In genomic region chr7:40805361-40805760, GRCh38 we compare ENCODE assay signal across 16 cellular contexts.
"Had no signal": no experiment of that assay in that cellular context is flagged by ENCODE, and none has a peak within 500 bp of the region (broad histone marks: within the 10 kb centered on the region; RNA-seq: fewer than 3 reads in every experiment).

No MANE protein-coding gene starts in this region.

- H3K36me3 ChIP-seq: adrenal gland, gastrocnemius medialis, heart right ventricle, left ventricle myocardium inferior, sigmoid colon, WERI-Rb-1 had no signal

- H3K27me3 ChIP-seq: adrenal gland, gastrocnemius medialis, heart right ventricle, sigmoid colon, testis had no signal

- H3K4me1 ChIP-seq: adrenal gland, testis had no signal

- DNase-seq: activated CD4-positive, alpha-beta T cell treated with anti-CD3 and anti-CD28 coated beads for 36 hours; activated naive CD4-positive, alpha-beta T cell treated with Interleukin-2 at 50 U/mL for 16 hours; adrenal gland; endodermal cell; gastrocnemius medialis; heart right ventricle; left ventricle myocardium inferior; occipital lobe; sigmoid colon; stimulated activated CD4-positive, alpha-beta T cell treated with anti-CD3 and anti-CD28 coated beads, Interleukin-4, amount 100 ng/mL, for 1 hour; stimulated activated CD8-positive, alpha-beta memory T cell treated with anti-CD3 and anti-CD28 coated beads, Interleukin-4, amount 100 ng/mL, for 48 hours; stimulated activated naive CD8-positive, alpha-beta T cell treated with anti-CD3 and anti-CD28 coated beads, Interleukin-15, amount 100 ng/mL, for 72 hours; T-cell; T1000; testis; WERI-Rb-1 had no signal

- H3K4me3 ChIP-seq: adrenal gland, gastrocnemius medialis, heart right ventricle, left ventricle myocardium inferior, sigmoid colon, testis had no signal

- H3K27ac ChIP-seq: adrenal gland, gastrocnemius medialis, heart right ventricle, left ventricle myocardium inferior, sigmoid colon, testis, WERI-Rb-1 had no signal

- H3K9me3 ChIP-seq: adrenal gland, gastrocnemius medialis, heart right ventricle, left ventricle myocardium inferior, sigmoid colon, testis had no signal
